Comparison of ENCODE assay signal across 7 cellular contexts in genomic region chr6:83417880-83418663, GRCh38. TPM values are rescaled to one million over a fixed set of nuclear protein-coding genes. Genes with fewer than 3 reads are reported as not detected.
DNase-seq lines count a peak whose midpoint lies in the region; ATAC-seq, FAIRE-seq and TF ChIP-seq lines count a peak whose summit lies in the region.

No MANE protein-coding gene starts in this region.

- peaks cover 6% of the 10 kb centered on the region for H3K9me3 Mint-ChIP-seq in activated T-helper 2 cell treated with anti-CD3 and anti-CD28 coated beads, Interferon-gamma antibody, Interleukin-2, Interleukin-4, amounts not matched to agents 10 μg/mL and 5 μg/mL and 100 μg/mL, durations not matched to agents 14 hours and 24 hours and 36 hours

- no peaks in the 10 kb centered on the region for H3K36me3 ChIP-seq in psoas muscle (ENCODE audit: insufficient read depth in 1 of 2, low read depth in 1 of 2)

- H3K36me3 Mint-ChIP-seq in activated T-helper 2 cell treated with anti-CD3 and anti-CD28 coated beads, Interferon-gamma antibody, Interleukin-2, Interleukin-4, amounts not matched to agents 10 μg/mL and 5 μg/mL and 100 μg/mL, durations not matched to agents 14 hours and 24 hours and 36 hours (ENCODE audit: low read depth) = no peaks in the 10 kb centered on the region

- H3K4me3 Mint-ChIP-seq in activated T-helper 2 cell treated with anti-CD3 and anti-CD28 coated beads, Interferon-gamma antibody, Interleukin-2, Interleukin-4, amounts not matched to agents 10 μg/mL and 5 μg/mL and 100 μg/mL, durations not matched to agents 14 hours and 24 hours and 36 hours (ENCODE audit: low read depth) = no peak overlapping the region

- 75 to 86% (median 79%) methylated on average over 3 of the region's 3 CpGs for WGBS in psoas muscle, 3 donors

- in situ Hi-C loops in SK-MEL-5 (cut with HindIII; ENCODE audit: low pct_unique_long_range_greater_than_20kb, low sequenced_read_pairs) = no loop called here

- FAIRE-seq in frontal cortex (lab: Jason Lieb, UNC) = no peak

- H3K27me3 Mint-ChIP-seq in activated T-helper 2 cell treated with anti-CD3 and anti-CD28 coated beads, Interferon-gamma antibody, Interleukin-2, Interleukin-4, amounts not matched to agents 10 μg/mL and 5 μg/mL and 100 μg/mL, durations not matched to agents 14 hours and 24 hours and 36 hours (ENCODE audit: low read depth) = no peaks in the 10 kb centered on the region

- no peak overlapping the region for H3K27ac Mint-ChIP-seq in activated T-helper 2 cell treated with anti-CD3 and anti-CD28 coated beads, Interferon-gamma antibody, Interleukin-2, Interleukin-4, amounts not matched to agents 10 μg/mL and 5 μg/mL and 100 μg/mL, durations not matched to agents 14 hours and 24 hours and 36 hours

- no peak for DNase-seq in GM12864 (ENCODE audit: low read depth)
- peak; percentile 66 for DNase-seq in SK-MEL-5 (ENCODE audit: low read depth, low spot score)
- DNase-seq in fibroblast of the conjunctiva (ENCODE audit: low read depth) = peak; percentile 63
- DNase-seq in psoas muscle = no peak
- no peak for DNase-seq in frontal cortex (ENCODE audit: low spot score in 2 of 2)
- no peak for DNase-seq in activated T-helper 2 cell treated with anti-CD3 and anti-CD28 coated beads, Interferon-gamma antibody, Interleukin-2, Interleukin-4, amounts not matched to agents 10 μg/mL and 5 μg/mL and 100 μg/mL, durations not matched to agents 14 hours and 24 hours and 36 hours (ENCODE audit: low spot score)

- no peaks in the 10 kb centered on the region for H3K27me3 ChIP-seq in psoas muscle (ENCODE audit: insufficient read depth in 3 of 3, low read length in 2 of 3)

- no peak overlapping the region for H3K27ac ChIP-seq in psoas muscle

- H3K4me1 ChIP-seq in psoas muscle = no peaks in the 10 kb centered on the region

- no peaks in the 10 kb centered on the region for H3K9me3 ChIP-seq in psoas muscle

- H3K4me3 ChIP-seq in GM12864 (ENCODE audit: low read depth, low read length) (no peak overlapping the region), psoas muscle (no peak overlapping the region)

- TF ChIP-seq CTCF in GM12864 (IDR thresholded peaks at IDR 0.05; ENCODE audit: low read depth, low read length, missing control alignments) (peak; percentile 32), psoas muscle (IDR thresholded peaks at IDR 0.05) (peak; percentile 61)

- H3K4me1 Mint-ChIP-seq in activated T-helper 2 cell treated with anti-CD3 and anti-CD28 coated beads, Interferon-gamma antibody, Interleukin-2, Interleukin-4, amounts not matched to agents 10 μg/mL and 5 μg/mL and 100 μg/mL, durations not matched to agents 14 hours and 24 hours and 36 hours (ENCODE audit: low read depth) = no peaks in the 10 kb centered on the region

- peak; percentile 51 for ATAC-seq in HG03280 (IDR thresholded peaks at IDR 0.05; ENCODE audit: unreplicated experiment)
- ATAC-seq in psoas muscle = peak in 2 of 4 donors; percentile 58 to 82

- intact Hi-C loops in psoas muscle (cut with DNase I) = no loop called here
- intact Hi-C loops in activated T-helper 2 cell treated with anti-CD3 and anti-CD28 coated beads, Interferon-gamma antibody, Interleukin-2, Interleukin-4, amounts not matched to agents 10 μg/mL and 5 μg/mL and 100 μg/mL, durations not matched to agents 14 hours and 24 hours and 36 hours (cut with micrococcal nuclease) = loop anchor here (5.0 kb wide), 1 partner anchor 94 kb away; the partner anchor contains the start of gene PRSS35

RNA-seq across cellular contexts. Expression of gene ME1, which starts 12.8 kb away (rescaled TPM):
- 8.0 and 9.4 TPM in 2 replicates for total RNA-seq in SK-MEL-5 (2014; rRNA removed; shearing (Covaris generic))
- polyA plus RNA-seq in SK-MEL-5 (2015; cell fraction: cytosol; rRNA removed) = 10.9 and 13.2 TPM in 2 replicates
- polyA plus RNA-seq in SK-MEL-5 (2015; cell fraction: nucleus; rRNA removed) = 11.5 and 17.0 TPM in 2 replicates
- total RNA-seq in psoas muscle (10 to 100 TPM; 33.2 to 52.2 (median 35.9) TPM), frontal cortex (2.9 TPM)
- 10 to 100 TPM; 13.5 to 28.1 (median 15.5) TPM for polyA plus RNA-seq in psoas muscle
- 0.05 TPM in 1 of 2 replicates, not detected in the other for total RNA-seq in activated T-helper 2 cell treated with anti-CD3 and anti-CD28 coated beads, Interferon-gamma antibody, Interleukin-2, Interleukin-4, amounts not matched to agents 10 μg/mL and 5 μg/mL and 100 μg/mL, durations not matched to agents 14 hours and 24 hours and 36 hours

Comparison
In these comparisons a context has a peak if more than half of its experiments do, and no peak if none do; other contexts are left out.
1. DNase-seq: peak in SK-MEL-5 (single experiment) and fibroblast of the conjunctiva (single experiment); none in GM12864 (single experiment), psoas muscle (0 of 2), frontal cortex (0 of 2) and activated T-helper 2 cell treated with anti-CD3 and anti-CD28 coated beads, Interferon-gamma antibody, Interleukin-2, Interleukin-4, amounts not matched to agents 10 μg/mL and 5 μg/mL and 100 μg/mL, durations not matched to agents 14 hours and 24 hours and 36 hours (single experiment).